Comparison of ENCODE assay signal across 9 cellular contexts in genomic region chr3:140128217-140129137, GRCh38.
A peak's percentile ranks its signal among the peaks of the same experiment; 100 is the strongest.
DNase-seq lines count a peak whose midpoint lies in the region; ATAC-seq and TF ChIP-seq lines count a peak whose summit lies in the region.
"Had no signal": no experiment of that assay in that cellular context is flagged by ENCODE, and none has a peak within 500 bp of the region (broad histone marks: within the 10 kb centered on the region; RNA-seq: fewer than 3 reads in every experiment).

No MANE protein-coding gene starts in this region.

- TF ChIP-seq RAD21 in HCT116 (IDR thresholded peaks at IDR 0.05; ENCODE audit: low read depth) (peak; percentile 50), neural cell (conservative IDR thresholded peaks at IDR 0.05) (no peak)

- H3K9me2 ChIP-seq in HCT116 (ENCODE audit: insufficient read depth) (no peaks in the 10 kb centered on the region), neural cell (ENCODE audit: insufficient read depth, low read length) (no peaks in the 10 kb centered on the region)

- RAD21 ChIA-PET in HCT116 (lab: Charles Lee; ENCODE audit: low non-redundant PET in 1 of 2, low total read pairs in 2 of 2, uncharacterized antibody in 2 of 2, unreplicated experiment in 2 of 2) = interaction anchor here in 1 of 2 experiments (0.6 kb wide), 1 partner anchor 1066 kb away, joined by 6 read pairs; no protein-coding TSS in a partner anchor

- H3K27me3 ChIP-seq in HCT116 (ENCODE audit: insufficient read depth, low read length) = peaks cover 29% of the 10 kb centered on the region
- H3K27me3 ChIP-seq in neural cell (ENCODE audit: insufficient read depth, low read depth, low read length) = no peaks in the 10 kb centered on the region

- no peaks in the 10 kb centered on the region for H3K4me1 ChIP-seq in HCT116 (ENCODE audit: control insufficient read depth in 1 of 2, insufficient read depth in 2 of 2, low read length in 2 of 2)

- BruUV-seq in HCT116 (replicated peaks; lab: Mats Ljungman, UMichigan) = no TSS peak

- H3K27me3 Mint-ChIP-seq in natural killer cell (ENCODE audit: low read depth in 2 of 2) = no peaks in the 10 kb centered on the region

- H3K27ac ChIP-seq in HCT116 (ENCODE audit: low read depth, low read length) (no peak overlapping the region), neural cell (ENCODE audit: low read length) (no peak overlapping the region)
- H3K27ac ChIP-seq: skin epidermis had no signal

- no peaks in the 10 kb centered on the region for H3K9me3 Mint-ChIP-seq in natural killer cell

- ATAC-seq in HCT116 (peak; percentile 97), natural killer cell (no peak)

- no peaks in the 10 kb centered on the region for H3K4me1 Mint-ChIP-seq in natural killer cell

- H3K4me2 ChIP-seq in HCT116 (ENCODE audit: low read length) = no peak overlapping the region
- no peak overlapping the region for H3K4me2 ChIP-seq in neural cell (ENCODE audit: low read length)

- H3K9me3 ChIP-seq in HCT116 (ENCODE audit: control insufficient read depth in 1 of 2, insufficient read depth in 1 of 2, low read depth in 1 of 2, low read length in 2 of 2) (no peaks in the 10 kb centered on the region), neural cell (ENCODE audit: low read length) (no peaks in the 10 kb centered on the region)

- intact Hi-C loops in HCT116 (cut with micrococcal nuclease) (loop anchor here (1.0 to 5.0 kb wide), 3 partner anchors 609 to 1064 kb away; no protein-coding TSS in a partner anchor), natural killer cell (cut with micrococcal nuclease) (no loop called here)

- no peaks in the 10 kb centered on the region for H3F3A ChIP-seq in neural cell (ENCODE audit: insufficient read depth, low read length, poor library complexity, severe bottlenecking)

- POLR2A ChIA-PET in HCT116 (lab: Charles Lee) = interaction anchor here (1.1 kb wide), 1 partner anchor 12 kb away, joined by 3 read pairs; no protein-coding TSS in a partner anchor

- H3K9ac ChIP-seq in HCT116 (ENCODE audit: low read length) = no peak overlapping the region
- no peak overlapping the region for H3K9ac ChIP-seq in neural cell (ENCODE audit: low read length)

- H3K4me3 ChIP-seq in HCT116 (replicated peaks in 1 of 2; ENCODE audit: low read depth in 1 of 2, low read length in 2 of 2) (no peak overlapping the region), neural cell (ENCODE audit: low read length) (no peak overlapping the region)
- H3K4me3 ChIP-seq: skin epidermis had no signal

- CTCF ChIA-PET in HCT116 (lab: Charles Lee) = interaction anchor here (1.0 to 1.6 kb wide), 8 partner anchors 10 to 736 kb away, joined by 3 to 5 read pairs (median 3); no protein-coding TSS in a partner anchor

- H3K36me3 ChIP-seq in HCT116 (ENCODE audit: control insufficient read depth in 1 of 2, insufficient read depth in 2 of 2, low read length in 2 of 2) (no peaks in the 10 kb centered on the region), neural cell (ENCODE audit: insufficient read depth, low read length) (no peaks in the 10 kb centered on the region)

- H3K27ac Mint-ChIP-seq in natural killer cell = no peak overlapping the region

- DNase-seq in NCI-H510A (lab: John Stamatoyannopoulos, UW) = peak; percentile 3
- DNase-seq in NCI-H510A treated with DMSO at 0.1 percent for 48 hours (lab: John Stamatoyannopoulos, UW) = no peak
- peak; percentile 1 for DNase-seq in HCT116 (ENCODE audit: low read depth, low spot score)
- DNase-seq in NCI-H524 treated with DMSO at 0.1 percent for 48 hours (lab: John Stamatoyannopoulos, UW) = peak; percentile 94
- peak; percentile 38 to 69 for DNase-seq in dermis microvascular lymphatic vessel endothelial cell (ENCODE audit: low read depth in 2 of 2)
- no peak for DNase-seq in natural killer cell
- DNase-seq in cerebellar nuclear complex (lab: John Stamatoyannopoulos, UW) = no peak

- peak; percentile 54 to 74 (median 68); a peak in 5 of 6 replicates for TF ChIP-seq CTCF in HCT116 (IDR thresholded peaks at IDR 0.05 in 2 of 3, conservative IDR thresholded peaks at IDR 0.05 in 1 of 3; ENCODE audit: borderline replicate concordance in 1 of 3, insufficient read depth in 1 of 3, low read depth in 2 of 3, low read length in 2 of 3)
- peak; percentile 31 for TF ChIP-seq CTCF in neural cell (IDR thresholded peaks at IDR 0.05; ENCODE audit: poor library complexity, severe bottlenecking)
- no peak for TF ChIP-seq CTCF in natural killer cell (IDR thresholded peaks at IDR 0.05)

- H3K36me3 Mint-ChIP-seq in natural killer cell = no peaks in the 10 kb centered on the region

- TF ChIP-seq EP300 in neural cell (conservative IDR thresholded peaks at IDR 0.05; ENCODE audit: poor library complexity, severe bottlenecking) = no peak

- no peak for TF ChIP-seq POLR2A in HCT116 (IDR thresholded peaks at IDR 0.05; ENCODE audit: borderline replicate concordance, extremely low read depth, insufficient read depth, insufficient read length)

- no peaks in the 10 kb centered on the region for H4K20me1 ChIP-seq in HCT116 (ENCODE audit: insufficient read depth)
- no peaks in the 10 kb centered on the region for H4K20me1 ChIP-seq in neural cell (ENCODE audit: insufficient read depth)

- H3K4me3 Mint-ChIP-seq in natural killer cell = no peak overlapping the region

- H3K79me2 ChIP-seq in HCT116 (ENCODE audit: insufficient read depth, low read length) (no peaks in the 10 kb centered on the region), neural cell (replicated peaks; ENCODE audit: insufficient read depth, low read length) (no peaks in the 10 kb centered on the region)

- H2AFZ ChIP-seq in HCT116 (ENCODE audit: low read depth, low read length, poor library complexity, severe bottlenecking) (no peak overlapping the region), neural cell (ENCODE audit: low read depth, low read length) (no peak overlapping the region)

TF ChIP-seq in HCT116, 20 proteins besides CTCF, POLR2A, EP300 and RAD21:
- TF ChIP-seq POLR2AphosphoS5 (IDR thresholded peaks at IDR 0.05; ENCODE audit: low read depth, low read length) (no peak), ATF3 (IDR thresholded peaks at IDR 0.05) (no peak), CEBPB (IDR thresholded peaks at IDR 0.05; ENCODE audit: low read depth) (no peak), ZBTB33 (IDR thresholded peaks at IDR 0.05; ENCODE audit: extremely low read depth, insufficient replicate concordance, low read length) (no peak)

TF ChIP-seq in neural cell, 6 proteins besides CTCF, POLR2A, EP300 and RAD21:
- TF ChIP-seq SMC3 (conservative IDR thresholded peaks at IDR 0.05; ENCODE audit: poor library complexity) (no peak), TAF1 (IDR thresholded peaks at IDR 0.05; ENCODE audit: low read depth) (no peak), EZH2 (IDR thresholded peaks at IDR 0.05; ENCODE audit: borderline replicate concordance, insufficient read depth, low read length, poor library complexity, severe bottlenecking) (no peak), MXI1 (conservative IDR thresholded peaks at IDR 0.05; ENCODE audit: poor library complexity, severe bottlenecking) (no peak), REST (IDR thresholded peaks at IDR 0.05; ENCODE audit: borderline replicate concordance) (no peak), POLR2AphosphoS5 (IDR thresholded peaks at IDR 0.05) (no peak)

Comparison
In these comparisons a context has a peak if more than half of its experiments do, and no peak if none do; other contexts are left out.
1. DNase-seq: peak in NCI-H510A (single experiment), HCT116 (single experiment), NCI-H524 treated with DMSO at 0.1 percent for 48 hours (single experiment) and dermis microvascular lymphatic vessel endothelial cell (2 of 2); none in NCI-H510A treated with DMSO at 0.1 percent for 48 hours (single experiment), natural killer cell (single experiment) and cerebellar nuclear complex (0 of 2).